8 cellular contexts compared by ENCODE assay signal in genomic region chr1:168225476-168226190, GRCh38. TPM values are rescaled to one million over a fixed set of nuclear protein-coding genes. Genes with fewer than 3 reads are reported as not detected.
DNase-seq lines count a peak whose midpoint lies in the region; ATAC-seq and TF ChIP-seq lines count a peak whose summit lies in the region.

Gene SFT2D2, plus strand, starts transcription at chr1:168226004. Its CDS starts 76 bp downstream, at chr1:168226080.

- no peaks in the 10 kb centered on the region for H3K27me3 Mint-ChIP-seq in activated CD4-positive, alpha-beta T cell treated with anti-CD3 and anti-CD28 coated beads, Interleukin-2, amount 10 ng/mL, durations not matched to agents 24 days and 14 days

- TF ChIP-seq CTCF in coronary artery (IDR thresholded peaks at IDR 0.05), result no peak

- H3K4me1 Mint-ChIP-seq in activated CD4-positive, alpha-beta T cell treated with anti-CD3 and anti-CD28 coated beads, Interleukin-2, amount 10 ng/mL, durations not matched to agents 24 days and 14 days, result peaks cover 50% of the 10 kb centered on the region

- H3K36me3 Mint-ChIP-seq in activated CD4-positive, alpha-beta T cell treated with anti-CD3 and anti-CD28 coated beads, Interleukin-2, amount 10 ng/mL, durations not matched to agents 24 days and 14 days (ENCODE audit: low read depth), result peaks cover 32% of the 10 kb centered on the region

- peak within 1 kb of the TSS; percentile 84 for H3K4me3 ChIP-seq in coronary artery

- DNase-seq in AML-193 (lab: John Stamatoyannopoulos, UW), result peak; percentile 68 to 75
- DNase-seq in NCI-H510A (lab: John Stamatoyannopoulos, UW), result peak; percentile 74
- peak; percentile 95 for DNase-seq in activated CD4-positive, alpha-beta T cell treated with anti-CD3 and anti-CD28 coated beads, Interleukin-2, amount 10 ng/mL, durations not matched to agents 24 days and 14 days
- peak; percentile 85 for DNase-seq in coronary artery (ENCODE audit: low spot score)
- DNase-seq in left lobe of liver (ENCODE audit: low spot score), result peak; percentile 85
- DNase-seq in stimulated activated CD4-positive, alpha-beta T cell treated with anti-CD3 and anti-CD28 coated beads, Interleukin-2, amount 100 ng/mL, for 4 hours (ENCODE audit: low read depth), result peak; percentile 71

- ATAC-seq in GM19043 (IDR thresholded peaks at IDR 0.05; ENCODE audit: low read depth, unreplicated experiment), result peak; percentile 73
- peak; percentile 84 for ATAC-seq in HG03354 (IDR thresholded peaks at IDR 0.05; ENCODE audit: poor library complexity, severe bottlenecking, unreplicated experiment)
- ATAC-seq in left lobe of liver, result peak; percentile 93

- peak within 1 kb of the TSS; percentile 95 for H3K27ac Mint-ChIP-seq in activated CD4-positive, alpha-beta T cell treated with anti-CD3 and anti-CD28 coated beads, Interleukin-2, amount 10 ng/mL, durations not matched to agents 24 days and 14 days

- H3K9me3 Mint-ChIP-seq in activated CD4-positive, alpha-beta T cell treated with anti-CD3 and anti-CD28 coated beads, Interleukin-2, amount 10 ng/mL, durations not matched to agents 24 days and 14 days, result peaks cover 3% of the 10 kb centered on the region

- intact Hi-C loops in activated CD4-positive, alpha-beta T cell treated with anti-CD3 and anti-CD28 coated beads, Interleukin-2, amount 10 ng/mL, durations not matched to agents 24 days and 14 days (cut with micrococcal nuclease), result loop anchor here (5.0 kb wide), 3 partner anchors 88 to 1262 kb away; partner anchors contain the start of genes BLZF1, GPR161, NME7 and SLC19A2

- H3K4me3 Mint-ChIP-seq in activated CD4-positive, alpha-beta T cell treated with anti-CD3 and anti-CD28 coated beads, Interleukin-2, amount 10 ng/mL, durations not matched to agents 24 days and 14 days, result peak within 1 kb of the TSS; percentile 84

- H3K27ac ChIP-seq in coronary artery, result peak within 1 kb of the TSS; percentile 92 to 93

RNA-seq across cellular contexts. Expression of gene SFT2D2, which starts in this region (rescaled TPM):
- total RNA-seq in activated CD4-positive, alpha-beta T cell treated with anti-CD3 and anti-CD28 coated beads, Interleukin-2, amount 10 ng/mL, durations not matched to agents 24 days and 14 days, result 64.3 and 65.7 TPM in 2 replicates
- 32.0 TPM for total RNA-seq in left lobe of liver

Comparison
In these comparisons a context has a peak if more than half of its experiments do, and no peak if none do; other contexts are left out.
1. Peak in every context shown above with its lines: DNase-seq, ATAC-seq, H3K4me3 ChIP-seq and H3K27ac ChIP-seq.